13 cellular contexts compared by ENCODE assay signal in genomic region chr3:12155833-12156232, GRCh38. TPM values are rescaled to one million over a fixed set of nuclear protein-coding genes. Genes with fewer than 3 reads are reported as not detected.
DNase-seq lines count a peak whose midpoint lies in the region; ATAC-seq and TF ChIP-seq lines count a peak whose summit lies in the region.
"Had no signal": no experiment of that assay in that cellular context is flagged by ENCODE, and none has a peak within 500 bp of the region (broad histone marks: within the 10 kb centered on the region; RNA-seq: fewer than 3 reads in every experiment).

No MANE protein-coding gene starts in this region.

- DNase-seq in AG08396 (ENCODE audit: low spot score) = peak; percentile 61
- DNase-seq in MG63 = peak; percentile 49
- DNase-seq in dermis blood vessel endothelial cell = peak; percentile 76
- DNase-seq in left lung = no peak
- DNase-seq in UCSD-AML1 (lab: John Stamatoyannopoulos, UW; ENCODE audit: unreplicated experiment) = no peak
- no peak for DNase-seq in effector memory CD4-positive, alpha-beta T cell
- no peak for DNase-seq in 8988T
- DNase-seq in globus pallidus (ENCODE audit: low spot score) = no peak
- DNase-seq: cerebellar nuclear complex, NCI-H2107 had no signal

- H3K27me3 ChIP-seq in MG63 (no peaks in the 10 kb centered on the region), left lung (peaks cover 0 to 19% of the 10 kb centered on the region in 2 donors)
- no peaks in the 10 kb centered on the region for H3K27me3 ChIP-seq in effector memory CD4-positive, alpha-beta T cell (replicated peaks; ENCODE audit: control insufficient read depth, insufficient read depth, low read length, poor library complexity, severe bottlenecking)

- H3K4me3 ChIP-seq in MG63 (no peak overlapping the region), left lung (no peak overlapping the region)
- H3K4me3 ChIP-seq in effector memory CD4-positive, alpha-beta T cell (ENCODE audit: insufficient read depth, low read depth, low read length, poor library complexity, severe bottlenecking) = no peak overlapping the region
- H3K4me3 ChIP-seq: SK-N-MC had no signal

- H3K4me1 ChIP-seq in left lung = peaks cover 0 to 15% of the 10 kb centered on the region in 2 donors
- H3K4me1 ChIP-seq in effector memory CD4-positive, alpha-beta T cell (ENCODE audit: control insufficient read depth, insufficient read depth, low read length, poor library complexity, severe bottlenecking) = no peaks in the 10 kb centered on the region

- H3K9me3 ChIP-seq in MG63 (no peaks in the 10 kb centered on the region), left lung (no peaks in the 10 kb centered on the region)
- no peaks in the 10 kb centered on the region for H3K9me3 ChIP-seq in effector memory CD4-positive, alpha-beta T cell (ENCODE audit: control insufficient read depth, low read length)

- ATAC-seq in left lung = peak; percentile 80

- no peaks in the 10 kb centered on the region for H3K36me3 ChIP-seq in MG63
- H3K36me3 ChIP-seq in left lung = no peaks in the 10 kb centered on the region
- no peaks in the 10 kb centered on the region for H3K36me3 ChIP-seq in effector memory CD4-positive, alpha-beta T cell (ENCODE audit: control insufficient read depth, insufficient read depth, low read length)

- intact Hi-C loops in left lung (cut with DNase I) = no loop called here

- no peak for TF ChIP-seq CTCF in left lung (IDR thresholded peaks at IDR 0.05)

- no peak overlapping the region for H3K27ac ChIP-seq in left lung
- H3K27ac ChIP-seq in effector memory CD4-positive, alpha-beta T cell (ENCODE audit: insufficient read depth, low read length, poor library complexity, severe bottlenecking) = no peak overlapping the region
- H3K27ac ChIP-seq: C4-2B, HL-60, SK-N-MC had no signal

RNA-seq across cellular contexts. Expression of gene TIMP4, which starts 2.9 kb away (rescaled TPM):
- 0.10 TPM in 1 of 2 replicates, not detected in the other for total RNA-seq in MG63 (2014; rRNA removed; shearing (Covaris generic); ENCODE audit: low replicate concordance)
- total RNA-seq in dermis blood vessel endothelial cell = 0.34 and 0.51 TPM in 2 replicates
- total RNA-seq in left lung = 10 to 100 TPM in 1 of 2 donors, under 1 TPM in 1; 0.93 to 11.3 TPM

Comparison
In these comparisons a context has a peak if more than half of its experiments do, and no peak if none do; other contexts are left out.
1. DNase-seq: peak in AG08396 (single experiment), MG63 (single experiment) and dermis blood vessel endothelial cell (single experiment); none in left lung (0 of 2), UCSD-AML1 (single experiment), effector memory CD4-positive, alpha-beta T cell (0 of 3), 8988T (single experiment) and globus pallidus (single experiment).